13 cellular contexts compared by ENCODE assay signal in the genomic region with DNA sequence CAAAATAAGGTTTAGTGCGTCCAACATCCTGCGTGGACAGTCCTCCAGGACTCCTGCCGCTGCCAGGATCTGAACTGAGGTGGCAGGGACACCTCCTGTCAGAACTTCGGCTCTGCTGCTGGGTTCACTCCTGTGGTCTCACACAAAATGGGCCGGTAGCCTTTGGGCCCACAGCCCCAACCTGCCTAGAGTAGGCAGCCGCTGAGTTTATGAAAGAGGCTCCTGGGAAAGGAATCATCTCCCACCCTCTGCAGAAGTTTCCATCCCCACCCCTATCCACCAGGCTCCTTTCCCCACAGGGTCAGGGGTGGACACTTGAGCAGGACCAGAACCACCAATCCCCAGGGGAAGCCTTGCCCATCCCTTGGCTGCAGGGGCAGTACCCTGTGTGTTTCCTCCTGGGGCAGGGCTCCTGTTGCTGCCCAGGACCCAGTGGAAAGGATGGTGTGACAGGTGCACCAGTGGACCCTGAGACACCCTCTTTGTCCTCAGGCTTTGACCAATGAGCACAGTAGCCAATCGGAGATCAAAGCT. TPM values are rescaled to one million over a fixed set of nuclear protein-coding genes. Genes with fewer than 3 reads are reported as not detected.
DNase-seq lines count a peak whose midpoint lies in the region; ATAC-seq, FAIRE-seq and TF ChIP-seq lines count a peak whose summit lies in the region.
"Had no signal": no experiment of that assay in that cellular context is flagged by ENCODE, and none has a peak within 500 bp of the region (broad histone marks: within the 10 kb centered on the region; RNA-seq: fewer than 3 reads in every experiment).

No MANE protein-coding gene starts in this region.

- no peaks in the 10 kb centered on the region for H3K9me2 ChIP-seq in PC-3 (replicated peaks; ENCODE audit: low read length)

- H2AFZ ChIP-seq in PC-3 (ENCODE audit: low read length), result no peak overlapping the region

- TF ChIP-seq POLR2A in A549 (IDR thresholded peaks at IDR 0.05; ENCODE audit: low read length), result no peak

- no peak overlapping the region for H3K9ac ChIP-seq in PC-3 (ENCODE audit: low read length)

- H3K27ac ChIP-seq in A549 (no peak overlapping the region), HEK293 (ENCODE audit: extremely low read depth, low read depth, low read length) (no peak overlapping the region), PC-3 (ENCODE audit: low read length) (no peak overlapping the region)

- H3K27me3 Mint-ChIP-seq in dendritic cell treated with granulocyte-macrophage colony-stimulating factor and Interleukin-4, amounts not matched to agents 40 ng/mL and 50 ng/mL, for 4 days, result peaks cover 11% of the 10 kb centered on the region
- H3K27me3 Mint-ChIP-seq in nephron progenitor cell (ENCODE audit: low read depth, poor library complexity), result peaks cover 5% of the 10 kb centered on the region

- H3K9me3 Mint-ChIP-seq in dendritic cell treated with granulocyte-macrophage colony-stimulating factor and Interleukin-4, amounts not matched to agents 40 ng/mL and 50 ng/mL, for 4 days, result no peaks in the 10 kb centered on the region
- no peaks in the 10 kb centered on the region for H3K9me3 Mint-ChIP-seq in nephron progenitor cell

- H3K9me3 ChIP-seq in A549 (no peaks in the 10 kb centered on the region), HEK293 (ENCODE audit: control insufficient read depth, insufficient read depth, low read depth, low read length) (no peaks in the 10 kb centered on the region), PC-3 (ENCODE audit: low read length) (no peaks in the 10 kb centered on the region)

- TF ChIP-seq CTCF in A549 (IDR thresholded peaks at IDR 0.05) (no peak), HEK293 (tag by site-specific recombination; IDR thresholded peaks at IDR 0.05) (no peak), nephron progenitor cell (IDR thresholded peaks at IDR 0.05) (no peak), PC-3 (conservative IDR thresholded peaks at IDR 0.05; ENCODE audit: low read depth, low read length) (no peak)

- intact Hi-C loops in dendritic cell treated with granulocyte-macrophage colony-stimulating factor and Interleukin-4, amounts not matched to agents 40 ng/mL and 50 ng/mL, for 4 days (cut with micrococcal nuclease), result loop anchor here (10.0 kb wide), 1 partner anchor 324 kb away; the partner anchor contains the start of gene PTK6
- intact Hi-C loops in PC-3 (cut with micrococcal nuclease), result no loop called here

- H3K4me3 ChIP-seq in A549 (no peak overlapping the region), HEK293 (ENCODE audit: low read depth, low read length) (no peak overlapping the region), PC-3 (ENCODE audit: low read length) (no peak overlapping the region), H7 (ENCODE audit: insufficient read depth, low read depth, low read length) (no peak overlapping the region)

- H3K4me1 Mint-ChIP-seq in dendritic cell treated with granulocyte-macrophage colony-stimulating factor and Interleukin-4, amounts not matched to agents 40 ng/mL and 50 ng/mL, for 4 days (ENCODE audit: low read depth), result peaks cover 79% of the 10 kb centered on the region
- peaks cover 66% of the 10 kb centered on the region for H3K4me1 Mint-ChIP-seq in nephron progenitor cell

- H3K36me3 ChIP-seq in HEK293 (ENCODE audit: control insufficient read depth in 2 of 2, insufficient read depth in 1 of 2, low read length in 2 of 2) (peaks cover 0 to 22% of the 10 kb centered on the region in 2 experiments; a peak in 1 of 3 replicates), PC-3 (ENCODE audit: low read depth, low read length) (peaks cover 6% of the 10 kb centered on the region; the same call in 1 of the 2 replicates), H7 (replicated peaks; ENCODE audit: control insufficient read depth, insufficient read depth, low read length) (peaks cover 5% of the 10 kb centered on the region)

- TF ChIP-seq RAD21 in A549 (conservative IDR thresholded peaks at IDR 0.05 in 1 of 2, IDR thresholded peaks at IDR 0.05 in 1 of 2), result no peak

- H3K79me2 ChIP-seq in PC-3 (ENCODE audit: low read length), result peaks cover 13% of the 10 kb centered on the region

- H3F3A ChIP-seq in PC-3 (ENCODE audit: low read length, unreplicated experiment), result peaks cover 8% of the 10 kb centered on the region

- H3K36me3 Mint-ChIP-seq in dendritic cell treated with granulocyte-macrophage colony-stimulating factor and Interleukin-4, amounts not matched to agents 40 ng/mL and 50 ng/mL, for 4 days (ENCODE audit: low read depth), result peaks cover 39% of the 10 kb centered on the region
- peaks cover 5% of the 10 kb centered on the region for H3K36me3 Mint-ChIP-seq in nephron progenitor cell (ENCODE audit: low read depth)

- TF ChIP-seq EP300 in A549 (IDR thresholded peaks at IDR 0.05), result no peak

- no peaks in the 10 kb centered on the region for H4K20me1 ChIP-seq in PC-3 (ENCODE audit: low read length)

- DNase-seq in A549 (ENCODE audit: low read depth in 1 of 2, low spot score in 1 of 2) (no peak), nephron progenitor cell (no peak), MV-4-11 (lab: John Stamatoyannopoulos, UW) (no peak), PC-3 (no peak), NCI-H1417 (lab: John Stamatoyannopoulos, UW) (no peak), H7 (no peak)
- DNase-seq: cortex of kidney; stimulated activated CD4-positive, alpha-beta T cell treated with anti-CD3 and anti-CD28 coated beads, Interleukin-4, amount 100 ng/mL, for 4 hours had no signal

- FAIRE-seq in A549 (lab: Jason Lieb, UNC), result no peak

- peak overlapping the region; percentile 20 for H3K4me3 Mint-ChIP-seq in dendritic cell treated with granulocyte-macrophage colony-stimulating factor and Interleukin-4, amounts not matched to agents 40 ng/mL and 50 ng/mL, for 4 days
- H3K4me3 Mint-ChIP-seq in nephron progenitor cell, result peak overlapping the region; percentile 62

- no peak for ATAC-seq in A549
- no peak for ATAC-seq in PC-3

- CTCF ChIA-PET in A549 (lab: Yijun Ruan, JAX), result interaction anchor here (1.1 to 1.9 kb wide), 4 partner anchors 40 to 115 kb away, joined by 3 to 7 read pairs (median 4); no protein-coding TSS in a partner anchor
- CTCF ChIA-PET in HEK293 (lab: Yijun Ruan, JAX), result no interaction called here
- CTCF ChIA-PET in PC-3 (lab: Charles Lee), result no interaction called here

- BruUV-seq in PC-3 (replicated peaks; lab: Mats Ljungman, UMichigan), result no TSS peak

- WGBS in A549 (ENCODE audit: missing lambda C conversion rate), result 81% methylated on average over 7 of the region's 7 CpGs

- peak overlapping the region; percentile 84 for H3K27ac Mint-ChIP-seq in dendritic cell treated with granulocyte-macrophage colony-stimulating factor and Interleukin-4, amounts not matched to agents 40 ng/mL and 50 ng/mL, for 4 days
- H3K27ac Mint-ChIP-seq in nephron progenitor cell, result peak overlapping the region; percentile 99

- H3K27me3 ChIP-seq in PC-3 (ENCODE audit: low read length) (peaks cover 20% of the 10 kb centered on the region), H7 (ENCODE audit: control insufficient read depth, insufficient read depth, low read length) (peaks cover 2% of the 10 kb centered on the region; the same call in 1 of the 2 replicates)

- H3K4me2 ChIP-seq in A549 (no peak overlapping the region), PC-3 (ENCODE audit: low read length) (no peak overlapping the region)

- POLR2A ChIA-PET in A549 (lab: Yijun Ruan, JAX), result interaction anchor here (1.5 kb wide), 1 partner anchor 118 kb away, joined by 3 read pairs; no protein-coding TSS in a partner anchor
- POLR2A ChIA-PET in HEK293 (lab: Yijun Ruan, JAX), result no interaction called here
- POLR2A ChIA-PET in PC-3 (lab: Charles Lee; ENCODE audit: unreplicated experiment), result interaction anchor here (0.6 kb wide), 1 partner anchor 11 kb away, joined by 4 read pairs; no protein-coding TSS in a partner anchor

- peaks cover 16% of the 10 kb centered on the region; the same call in 2 of the 3 replicates for H3K4me1 ChIP-seq in A549
- no peaks in the 10 kb centered on the region for H3K4me1 ChIP-seq in HEK293 (ENCODE audit: control insufficient read depth, insufficient read depth, low read length)
- H3K4me1 ChIP-seq in PC-3 (ENCODE audit: insufficient read depth, low read length), result peaks cover 8% of the 10 kb centered on the region

TF ChIP-seq in A549, 52 proteins besides CTCF, POLR2A, EP300 and RAD21 (continues in another document):
- TF ChIP-seq SREBF2 (IDR thresholded peaks at IDR 0.05), result no peak

TF ChIP-seq in HEK293, 187 proteins besides CTCF, POLR2A, EP300 and RAD21 (continues in another document):
- TF ChIP-seq ZNF169 (tag by site-specific recombination; IDR thresholded peaks at IDR 0.05) (no peak), ZNF626 (tag by site-specific recombination; IDR thresholded peaks at IDR 0.05) (no peak)

RNA-seq across cellular contexts. Expression of gene ABHD16B, which starts 2.1 kb away (rescaled TPM):
- polyA plus RNA-seq in A549 (2011; rRNA removed) (not detected in 2 replicates), A549 (2017; fragmentation: RNase III; extraction: RNeasy Plus Mini Kit Qiagen cat#74134 plus additional on column Dnase treatment) (not detected in 3 replicates)
- polyA plus RNA-seq in A549 (2012; cell fraction: cytosol; rRNA removed), result not detected in 2 replicates
- not detected in 2 replicates for polyA plus RNA-seq in A549 (2012; cell fraction: nucleus; rRNA removed)
- polyA minus RNA-seq in A549 (2011; rRNA and poly(A)+ RNA removed), result not detected in 2 replicates
- not detected in 2 replicates for total RNA-seq in PC-3 (2014; rRNA removed)
- not detected in 2 replicates for total RNA-seq in H7 (2014; rRNA removed; shearing (Covaris generic))
- total RNA-seq: urinary bladder had no signal
- polyA plus RNA-seq: BJ, neural cell had no signal

RNA-seq across cellular contexts. Expression of gene TPD52L2, which starts 5.8 kb away (rescaled TPM):
- polyA plus RNA-seq in A549 (2011; rRNA removed) (86.3 and 93.9 TPM in 2 replicates), A549 (2017; fragmentation: RNase III; extraction: RNeasy Plus Mini Kit Qiagen cat#74134 plus additional on column Dnase treatment) (94.1 to 102 TPM (median 99.0 TPM) in 3 replicates)
- 110 and 126 TPM in 2 replicates for polyA plus RNA-seq in A549 (2012; cell fraction: cytosol; rRNA removed)
- polyA plus RNA-seq in A549 (2012; cell fraction: nucleus; rRNA removed), result 116 and 134 TPM in 2 replicates
- 44.8 and 56.1 TPM in 2 replicates for polyA minus RNA-seq in A549 (2011; rRNA and poly(A)+ RNA removed)
- total RNA-seq in PC-3 (2014; rRNA removed), result 147 and 167 TPM in 2 replicates
- total RNA-seq in H7 (2014; rRNA removed; shearing (Covaris generic)), result 76.0 and 79.3 TPM in 2 replicates

RNA-seq across cellular contexts. Expression of gene ZBTB46, which starts 28.2 kb away (rescaled TPM):
- polyA plus RNA-seq in A549 (2011; rRNA removed) (0.17 and 0.26 TPM in 2 replicates), A549 (2017; fragmentation: RNase III; extraction: RNeasy Plus Mini Kit Qiagen cat#74134 plus additional on column Dnase treatment) (0.32 to 0.43 TPM (median 0.42 TPM) in 3 replicates)
- polyA plus RNA-seq in A549 (2012; cell fraction: cytosol; rRNA removed), result 0.32 and 0.76 TPM in 2 replicates
- polyA plus RNA-seq in A549 (2012; cell fraction: nucleus; rRNA removed), result 1.2 and 1.3 TPM in 2 replicates
- polyA minus RNA-seq in A549 (2011; rRNA and poly(A)+ RNA removed), result 2.6 and 2.8 TPM in 2 replicates
- 2.8 and 7.3 TPM in 2 replicates for total RNA-seq in PC-3 (2014; rRNA removed)
- total RNA-seq in H7 (2014; rRNA removed; shearing (Covaris generic)), result 13.5 and 20.0 TPM in 2 replicates

RNA-seq across cellular contexts. Expression of gene DNAJC5, which starts 35.7 kb away (rescaled TPM):
- polyA plus RNA-seq in A549 (2011; rRNA removed) (20.3 and 20.4 TPM in 2 replicates), A549 (2017; fragmentation: RNase III; extraction: RNeasy Plus Mini Kit Qiagen cat#74134 plus additional on column Dnase treatment) (21.7 to 23.2 TPM (median 23.2 TPM) in 3 replicates)
- polyA plus RNA-seq in A549 (2012; cell fraction: cytosol; rRNA removed), result 15.9 and 19.9 TPM in 2 replicates
- 31.2 and 34.8 TPM in 2 replicates for polyA plus RNA-seq in A549 (2012; cell fraction: nucleus; rRNA removed)
- polyA minus RNA-seq in A549 (2011; rRNA and poly(A)+ RNA removed), result 27.1 and 32.7 TPM in 2 replicates
- 73.7 and 80.1 TPM in 2 replicates for total RNA-seq in PC-3 (2014; rRNA removed)
- 29.2 and 30.8 TPM in 2 replicates for total RNA-seq in H7 (2014; rRNA removed; shearing (Covaris generic))

Comparison
In these comparisons a context has a peak if more than half of its experiments do, and no peak if none do; other contexts are left out.
1. Of the 5 proteins assayed by ChIP-seq in both HEK293 and A549: peak only in HEK293: none; only in A549: PBX3; in both: none; in neither: 4.